Comparison of ENCODE assay signal across 8 cellular contexts in genomic region chr1:165075725-165076370, GRCh38.
A peak's percentile ranks its signal among the peaks of the same experiment; 100 is the strongest.
DNase-seq lines count a peak whose midpoint lies in the region; ATAC-seq and TF ChIP-seq lines count a peak whose summit lies in the region.

No MANE protein-coding gene starts in this region.

- 58% methylated on average over 6 of the region's 6 CpGs for WGBS in smooth muscle cell (ENCODE audit: low lambda C conversion rate)

- intact Hi-C loops in Panc1 (cut with micrococcal nuclease; ENCODE audit: unreplicated experiment): loop anchor here (2.0 to 10.0 kb wide), 2 partner anchors 1541 to 1717 kb away; no protein-coding TSS in a partner anchor

- H3K27ac ChIP-seq in DOHH2 (ENCODE audit: low read depth, low read length) (no peak overlapping the region), Panc1 (ENCODE audit: low read length) (no peak overlapping the region), smooth muscle cell (ENCODE audit: low read depth) (no peak overlapping the region)

- no peak overlapping the region for H3K4me3 ChIP-seq in DOHH2 (ENCODE audit: low read length)
- no peak overlapping the region for H3K4me3 ChIP-seq in Panc1 (ENCODE audit: low read depth in 2 of 2, low read length in 2 of 2)
- H3K4me3 ChIP-seq in fibroblast of the aortic adventitia (ENCODE audit: low read depth, low read length): no peak overlapping the region
- H3K4me3 ChIP-seq in smooth muscle cell: no peak overlapping the region

- H3F3A ChIP-seq in DOHH2 (ENCODE audit: control insufficient read depth, insufficient read depth): no peaks in the 10 kb centered on the region
- H3F3A ChIP-seq in smooth muscle cell (ENCODE audit: low read depth): no peaks in the 10 kb centered on the region

- peak; percentile 6 for DNase-seq in HPDE6-E6E7 (ENCODE audit: extremely low spot score)
- DNase-seq in Panc1 (ENCODE audit: low read depth, low spot score): no peak
- peak; percentile 33 for DNase-seq in fibroblast of the aortic adventitia (ENCODE audit: low read depth)
- no peak for DNase-seq in smooth muscle cell (lab: John Stamatoyannopoulos, UW; ENCODE audit: unreplicated experiment)
- no peak for DNase-seq in activated effector memory CD4-positive, alpha-beta T cell treated with anti-CD3 and anti-CD28 coated beads, Interleukin-2, amount 50 U/mL, for 16 hours
- DNase-seq in occipital lobe (lab: John Stamatoyannopoulos, UW): no peak
- no peak for DNase-seq in activated CD8-positive, alpha-beta memory T cell treated with anti-CD3 and anti-CD28 coated beads, Interleukin-2, amount 50 U/mL, for 4 hours

- peak; percentile 73; the same call in 1 of the 2 replicates for ATAC-seq in Panc1

- H3K9me3 ChIP-seq in DOHH2 (ENCODE audit: control insufficient read depth, insufficient read depth, low read length) (no peaks in the 10 kb centered on the region), Panc1 (ENCODE audit: control insufficient read depth, insufficient read depth, low read depth, low read length) (no peaks in the 10 kb centered on the region), smooth muscle cell (replicated peaks; ENCODE audit: low read depth) (no peaks in the 10 kb centered on the region)

- H4K20me1 ChIP-seq in DOHH2 (ENCODE audit: control insufficient read depth, insufficient read depth, low read depth, low read length) (no peaks in the 10 kb centered on the region), smooth muscle cell (ENCODE audit: low read depth) (no peaks in the 10 kb centered on the region)

- H3K9ac ChIP-seq in smooth muscle cell (ENCODE audit: low read depth): no peak overlapping the region

- in situ Hi-C loops in Panc1 (cut with HindIII; ENCODE audit: low pct_unique_long_range_greater_than_20kb, low sequenced_read_pairs): no loop called here

- CTCF ChIA-PET in Panc1 (lab: Charles Lee): no interaction called here

- H3K79me2 ChIP-seq in DOHH2 (ENCODE audit: control insufficient read depth, low read length): no peaks in the 10 kb centered on the region
- H3K79me2 ChIP-seq in smooth muscle cell (ENCODE audit: low read depth): no peaks in the 10 kb centered on the region

- TF ChIP-seq CTCF in DOHH2 (IDR thresholded peaks at IDR 0.05; ENCODE audit: low read depth, low read length, poor library complexity, severe bottlenecking) (peak; percentile 33), Panc1 (IDR thresholded peaks at IDR 0.05) (peak; percentile 82), fibroblast of the aortic adventitia (IDR thresholded peaks at IDR 0.05; ENCODE audit: insufficient read depth, low read length) (peak; percentile 71), smooth muscle cell (IDR thresholded peaks at IDR 0.05; ENCODE audit: borderline replicate concordance, insufficient read depth, poor library complexity, severe bottlenecking) (peak; percentile 63)

- no TSS peak for BruUV-seq in Panc1 (replicated peaks; lab: Mats Ljungman, UMichigan)

- H3K36me3 ChIP-seq in DOHH2 (ENCODE audit: control insufficient read depth, low read length): no peaks in the 10 kb centered on the region
- no peaks in the 10 kb centered on the region for H3K36me3 ChIP-seq in Panc1 (ENCODE audit: control insufficient read depth, insufficient read depth, low read length)
- H3K36me3 ChIP-seq in smooth muscle cell (ENCODE audit: low read depth): no peaks in the 10 kb centered on the region

- H3K9me2 ChIP-seq in DOHH2 (replicated peaks; ENCODE audit: control insufficient read depth, low read length): no peaks in the 10 kb centered on the region

- no peaks in the 10 kb centered on the region for H3K4me1 ChIP-seq in DOHH2 (ENCODE audit: control insufficient read depth, low read length)
- H3K4me1 ChIP-seq in Panc1 (ENCODE audit: control insufficient read depth, insufficient read depth, low read length): no peaks in the 10 kb centered on the region
- no peaks in the 10 kb centered on the region for H3K4me1 ChIP-seq in smooth muscle cell (ENCODE audit: low read depth)

- H2AFZ ChIP-seq in smooth muscle cell (ENCODE audit: low read depth): no peak overlapping the region

- H3K27me3 ChIP-seq in DOHH2 (ENCODE audit: control insufficient read depth, low read length) (no peaks in the 10 kb centered on the region), Panc1 (ENCODE audit: control insufficient read depth, insufficient read depth, low read length) (no peaks in the 10 kb centered on the region), smooth muscle cell (ENCODE audit: low read depth) (no peaks in the 10 kb centered on the region)

- POLR2A ChIA-PET in Panc1 (lab: Charles Lee): no interaction called here

- H3K4me2 ChIP-seq in DOHH2 (ENCODE audit: low read length) (no peak overlapping the region), smooth muscle cell (no peak overlapping the region)

Comparison
In these comparisons a context has a peak if more than half of its experiments do, and no peak if none do; other contexts are left out.
1. DNase-seq: peak in HPDE6-E6E7 (single experiment) and fibroblast of the aortic adventitia (single experiment); none in Panc1 (single experiment), smooth muscle cell (single experiment), activated effector memory CD4-positive, alpha-beta T cell treated with anti-CD3 and anti-CD28 coated beads, Interleukin-2, amount 50 U/mL, for 16 hours (single experiment), occipital lobe (single experiment) and activated CD8-positive, alpha-beta memory T cell treated with anti-CD3 and anti-CD28 coated beads, Interleukin-2, amount 50 U/mL, for 4 hours (single experiment).
2. Peak in every context shown above with its lines, with median percentiles within 50 percentile points of each other: CTCF ChIP-seq.